Comparison of ENCODE assay signal across 27 cellular contexts in genomic region chr2:128805918-128806317, GRCh38.
"Had no signal": no experiment of that assay in that cellular context is flagged by ENCODE, and none has a peak within 500 bp of the region (broad histone marks: within the 10 kb centered on the region; RNA-seq: fewer than 3 reads in every experiment).

No MANE protein-coding gene starts in this region.

- H3K27me3 ChIP-seq: pancreas, sigmoid colon, testis, thyroid gland, transverse colon, upper lobe of left lung, vagina had no signal

- DNase-seq: hypothalamus; immature natural killer cell; left ventricle myocardium inferior; naive thymus-derived CD8-positive, alpha-beta T cell; nucleus accumbens; pancreas; posterior cingulate gyrus; retina; right cardiac atrium; sigmoid colon; small intestine; spleen; stimulated activated CD4-positive, alpha-beta T cell treated with anti-CD3 and anti-CD28 coated beads, Interleukin-4, amount 100 ng/mL, for 4 hours; stimulated activated CD8-positive, alpha-beta memory T cell treated with anti-CD3 and anti-CD28 coated beads, Interleukin-4, amount 100 ng/mL, for 48 hours; stimulated activated naive CD4-positive, alpha-beta T cell treated with Interleukin-2 at 50 U/mL for 16 hours; stimulated activated naive CD8-positive, alpha-beta T cell treated with anti-CD3 and anti-CD28 coated beads, Interleukin-15, amount 100 ng/mL, for 72 hours; testis; thyroid gland; transverse colon; upper lobe of left lung had no signal

- H3K36me3 ChIP-seq: left ventricle myocardium inferior, pancreas, prostate gland, sigmoid colon, spleen, thyroid gland, transverse colon, upper lobe of left lung, vagina had no signal

- H3K27me3 Mint-ChIP-seq: memory B cell; stimulated activated memory B cell treated with anti-CD40 and anti-IgM and Interleukin-4, amounts not matched to agents 10 μg/mL and 1 μg/mL and 100 μg/mL, for 72 hours; stimulated activated naive CD8-positive, alpha-beta T cell treated with anti-CD3 and anti-CD28 coated beads, Interleukin-15, amount 100 ng/mL, for 72 hours had no signal

- H3K9me3 Mint-ChIP-seq: memory B cell had no signal

- H3K4me1 ChIP-seq: pancreas, prostate gland, sigmoid colon, spleen, testis, thyroid gland, transverse colon, upper lobe of left lung, vagina had no signal

- H3K9me3 ChIP-seq: pancreas, prostate gland, sigmoid colon, testis, thyroid gland, transverse colon, upper lobe of left lung, vagina had no signal

- H3K4me3 ChIP-seq: left ventricle myocardium inferior, lung, pancreas, prostate gland, sigmoid colon, spleen, testis, thyroid gland, transverse colon, upper lobe of left lung, vagina had no signal

- H3K27ac Mint-ChIP-seq: immature natural killer cell; memory B cell; naive thymus-derived CD8-positive, alpha-beta T cell; nephron; stimulated activated memory B cell treated with anti-CD40 and anti-IgM and Interleukin-4, amounts not matched to agents 10 μg/mL and 1 μg/mL and 100 μg/mL, for 72 hours; stimulated activated naive CD8-positive, alpha-beta T cell treated with anti-CD3 and anti-CD28 coated beads, Interleukin-15, amount 100 ng/mL, for 72 hours had no signal

- H3K36me3 Mint-ChIP-seq: immature natural killer cell; memory B cell; stimulated activated memory B cell treated with anti-CD40 and anti-IgM and Interleukin-4, amounts not matched to agents 10 μg/mL and 1 μg/mL and 100 μg/mL, for 72 hours had no signal

- H3K4me3 Mint-ChIP-seq: immature natural killer cell; memory B cell; naive thymus-derived CD8-positive, alpha-beta T cell; nephron; neural crest cell; stimulated activated memory B cell treated with anti-CD40 and anti-IgM and Interleukin-4, amounts not matched to agents 10 μg/mL and 1 μg/mL and 100 μg/mL, for 72 hours; stimulated activated naive CD8-positive, alpha-beta T cell treated with anti-CD3 and anti-CD28 coated beads, Interleukin-15, amount 100 ng/mL, for 72 hours had no signal

- ATAC-seq: naive thymus-derived CD8-positive, alpha-beta T cell; pancreas; right cardiac atrium; stimulated activated memory B cell treated with anti-CD40 and anti-IgM and Interleukin-4, amounts not matched to agents 10 μg/mL and 1 μg/mL and 100 μg/mL, for 72 hours; stimulated activated naive CD8-positive, alpha-beta T cell treated with anti-CD3 and anti-CD28 coated beads, Interleukin-15, amount 100 ng/mL, for 72 hours had no signal

- H3K4me1 Mint-ChIP-seq: immature natural killer cell; memory B cell; naive thymus-derived CD8-positive, alpha-beta T cell; neural crest cell; stimulated activated memory B cell treated with anti-CD40 and anti-IgM and Interleukin-4, amounts not matched to agents 10 μg/mL and 1 μg/mL and 100 μg/mL, for 72 hours; stimulated activated naive CD8-positive, alpha-beta T cell treated with anti-CD3 and anti-CD28 coated beads, Interleukin-15, amount 100 ng/mL, for 72 hours had no signal

- H3K27ac ChIP-seq: left ventricle myocardium inferior, pancreas, prostate gland, sigmoid colon, spleen, testis, thyroid gland, transverse colon, upper lobe of left lung, vagina had no signal
